9 cellular contexts compared by ENCODE assay signal in genomic region chr3:124108446-124108845, GRCh38.
"Had no signal": no experiment of that assay in that cellular context is flagged by ENCODE, and none has a peak within 500 bp of the region (broad histone marks: within the 10 kb centered on the region; RNA-seq: fewer than 3 reads in every experiment).

No MANE protein-coding gene starts in this region.

- FAIRE-seq: H1, H54, HepG2 had no signal

- H3K27ac ChIP-seq: HL-60 had no signal

- H2AFZ ChIP-seq: GM23338 had no signal

- H3K4me3 ChIP-seq: GM23338 had no signal

- H3K4me1 Mint-ChIP-seq: IgD-negative memory B cell had no signal

- ATAC-seq: GM23338, HepG2 had no signal

- H3K36me3 Mint-ChIP-seq: IgD-negative memory B cell had no signal

- H3K4me2 ChIP-seq: GM23338 had no signal

- H3K27ac Mint-ChIP-seq: GM23338, H9, IgD-negative memory B cell had no signal

- H3K9me3 Mint-ChIP-seq: GM23338 had no signal

- DNase-seq: H9, HCEC 1CT, KBM-7 had no signal

- H3K4me3 Mint-ChIP-seq: GM23338, H9, IgD-negative memory B cell had no signal
